In genomic region chr12:66160704-66161103, GRCh38 we compare ENCODE assay signal across 1 cellular context.
TF ChIP-seq lines count a peak whose summit lies in the region.

No MANE protein-coding gene starts in this region.

TF ChIP-seq in K562, 482 proteins besides CTCF, POLR2A, EP300 and RAD21:
- no peak for TF ChIP-seq TCF7 (IDR thresholded peaks at IDR 0.05; ENCODE audit: borderline replicate concordance)
- no peak for TF ChIP-seq MED1 (CRISPR knock-in tag; IDR thresholded peaks at IDR 0.05; ENCODE audit: borderline replicate concordance)
- TF ChIP-seq ZBTB33 (CRISPR knock-in tag; IDR thresholded peaks at IDR 0.05) = peak; percentile 42; the same call in 1 of the 2 replicates
